In the genomic region with DNA sequence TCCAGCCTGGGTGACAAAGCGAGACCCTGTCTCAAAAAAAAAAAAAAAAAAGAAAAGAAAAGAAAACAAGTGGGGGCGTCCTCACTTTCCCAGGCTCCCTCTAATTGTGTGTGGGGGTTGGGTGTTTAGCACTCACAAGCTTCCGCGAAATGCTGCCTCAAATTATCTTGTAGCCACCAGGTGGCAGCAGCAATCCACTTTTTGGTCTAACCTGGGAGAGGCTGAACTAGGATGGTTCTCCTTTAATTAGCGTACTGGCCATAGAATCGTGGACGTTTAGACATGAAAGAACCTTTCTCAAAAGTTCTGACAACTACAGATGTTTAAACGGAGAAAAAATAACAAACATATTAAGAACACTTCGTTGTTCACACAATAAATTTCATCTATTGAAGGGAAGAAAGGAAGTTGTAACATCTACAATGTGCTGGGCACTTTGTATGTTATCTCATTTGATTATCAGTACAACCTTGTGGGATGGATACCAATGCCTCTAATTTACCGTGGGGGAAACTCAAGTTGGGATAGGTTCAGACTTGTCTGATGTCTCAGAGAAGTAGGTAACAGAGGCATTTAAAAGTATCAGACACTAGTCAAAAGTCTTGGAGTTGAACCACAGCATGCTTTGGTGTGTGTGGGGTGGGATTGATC, we compare ENCODE assay signal across 8 cellular contexts.
DNase-seq lines count a peak whose midpoint lies in the region; ATAC-seq and TF ChIP-seq lines count a peak whose summit lies in the region.

No MANE protein-coding gene starts in this region.

- no peak overlapping the region for H3K14ac ChIP-seq in H9 (ENCODE audit: insufficient read depth, low read length)

- no peak overlapping the region for H3K23ac ChIP-seq in H9 (ENCODE audit: insufficient read length, low read depth, low read length)

- peak; percentile 94 for ATAC-seq in RWPE2 (ENCODE audit: low read depth)
- peak; percentile 75 for ATAC-seq in omental fat pad (ENCODE audit: low FRiP score)
- peak; percentile 93 for ATAC-seq in thoracic aorta (ENCODE audit: insufficient number of reproducible peaks, low FRiP score, low read depth)

- DNase-seq in GM04504 (ENCODE audit: low read depth) (peak; percentile 61), H9 (peak; percentile 82), LoVo (ENCODE audit: low spot score) (peak; percentile 80), RWPE2 (ENCODE audit: low spot score) (no peak), foreskin melanocyte (peak; percentile 67), omental fat pad (ENCODE audit: low spot score) (peak; percentile 74), thoracic aorta (ENCODE audit: low spot score) (peak; percentile 50)
- peak; percentile 68 for DNase-seq in activated T-helper 2 cell treated with anti-CD3 and anti-CD28 coated beads, Interferon-gamma antibody, Interleukin-2, Interleukin-4, amounts not matched to agents 10 μg/mL and 5 μg/mL and 100 μg/mL, durations not matched to agents 14 hours and 24 hours and 36 hours (ENCODE audit: low spot score)

- H3K18ac ChIP-seq in H9 (ENCODE audit: insufficient read length, low read depth, low read length) = no peak overlapping the region

- H4K8ac ChIP-seq in H9 (replicated peaks; ENCODE audit: insufficient read length, low read depth, low read length) = no peak overlapping the region

- TF ChIP-seq CTCF in H9 (conservative IDR thresholded peaks at IDR 0.05) = peak; percentile 80
- peak; percentile 86 for TF ChIP-seq CTCF in RWPE2 (IDR thresholded peaks at IDR 0.05; ENCODE audit: poor library complexity, severe bottlenecking)
- TF ChIP-seq CTCF in omental fat pad (IDR thresholded peaks at IDR 0.05) = peak in 2 of 3 donors; percentile 54 to 58
- peak; percentile 74 for TF ChIP-seq CTCF in thoracic aorta (IDR thresholded peaks at IDR 0.05)

- no peak overlapping the region for H2AFZ ChIP-seq in H9 (ENCODE audit: low read length)

- H3K27ac ChIP-seq in H9 (ENCODE audit: insufficient read length, low read depth, low read length) (no peak overlapping the region), RWPE2 (ENCODE audit: poor library complexity, severe bottlenecking) (no peak overlapping the region), thoracic aorta (no peak overlapping the region)

- H3K4me3 ChIP-seq in RWPE2 (ENCODE audit: severe bottlenecking) (no peak overlapping the region), thoracic aorta (no peak overlapping the region)

- no peak overlapping the region for H3K27ac Mint-ChIP-seq in H9
- no peak overlapping the region for H3K27ac Mint-ChIP-seq in activated T-helper 2 cell treated with anti-CD3 and anti-CD28 coated beads, Interferon-gamma antibody, Interleukin-2, Interleukin-4, amounts not matched to agents 10 μg/mL and 5 μg/mL and 100 μg/mL, durations not matched to agents 14 hours and 24 hours and 36 hours

- H2BK5ac ChIP-seq in H9 (ENCODE audit: insufficient read length, low read length) = no peak overlapping the region

- no peaks in the 10 kb centered on the region for H3K23me2 ChIP-seq in H9 (ENCODE audit: insufficient read length, low read depth, low read length, poor library complexity, severe bottlenecking)

- H3K36me3 ChIP-seq in RWPE2 (ENCODE audit: low read depth) (no peaks in the 10 kb centered on the region), thoracic aorta (no peaks in the 10 kb centered on the region)

- no peak overlapping the region for H2BK20ac ChIP-seq in H9 (ENCODE audit: low read depth, low read length, poor library complexity, severe bottlenecking)

- no peaks in the 10 kb centered on the region for H3K36me3 Mint-ChIP-seq in H9 (ENCODE audit: insufficient read depth in 1 of 3, low read depth in 3 of 3)
- H3K36me3 Mint-ChIP-seq in activated T-helper 2 cell treated with anti-CD3 and anti-CD28 coated beads, Interferon-gamma antibody, Interleukin-2, Interleukin-4, amounts not matched to agents 10 μg/mL and 5 μg/mL and 100 μg/mL, durations not matched to agents 14 hours and 24 hours and 36 hours (ENCODE audit: low read depth) = no peaks in the 10 kb centered on the region

- H3K9me3 ChIP-seq in H9 (ENCODE audit: control insufficient read depth, low read depth, low read length) (no peaks in the 10 kb centered on the region), RWPE2 (ENCODE audit: severe bottlenecking) (no peaks in the 10 kb centered on the region), thoracic aorta (no peaks in the 10 kb centered on the region)

- no peak overlapping the region for H2BK120ac ChIP-seq in H9 (ENCODE audit: low read depth, low read length, poor library complexity, severe bottlenecking)

- H4K5ac ChIP-seq in H9 (ENCODE audit: insufficient read length, low read depth, low read length) = no peak overlapping the region

- no peaks in the 10 kb centered on the region for H3K79me1 ChIP-seq in H9 (ENCODE audit: insufficient read depth, low read depth, low read length, poor library complexity, severe bottlenecking)

- no peak overlapping the region for H3K4ac ChIP-seq in H9 (ENCODE audit: low read depth, low read length)

- no peak overlapping the region for H3K4me3 Mint-ChIP-seq in H9
- H3K4me3 Mint-ChIP-seq in activated T-helper 2 cell treated with anti-CD3 and anti-CD28 coated beads, Interferon-gamma antibody, Interleukin-2, Interleukin-4, amounts not matched to agents 10 μg/mL and 5 μg/mL and 100 μg/mL, durations not matched to agents 14 hours and 24 hours and 36 hours (ENCODE audit: low read depth) = no peak overlapping the region

- H3K4me1 ChIP-seq in H9 (ENCODE audit: insufficient read depth, low read length) (no peaks in the 10 kb centered on the region), RWPE2 (ENCODE audit: insufficient read depth, poor library complexity, severe bottlenecking) (no peaks in the 10 kb centered on the region), thoracic aorta (ENCODE audit: control insufficient read depth in 1 of 2, low read depth in 2 of 2) (no peaks in the 10 kb centered on the region)

- H3K9me3 Mint-ChIP-seq in H9 = no peaks in the 10 kb centered on the region
- no peaks in the 10 kb centered on the region for H3K9me3 Mint-ChIP-seq in activated T-helper 2 cell treated with anti-CD3 and anti-CD28 coated beads, Interferon-gamma antibody, Interleukin-2, Interleukin-4, amounts not matched to agents 10 μg/mL and 5 μg/mL and 100 μg/mL, durations not matched to agents 14 hours and 24 hours and 36 hours

- H2AK5ac ChIP-seq in H9 (ENCODE audit: insufficient read length, low read length) = no peak overlapping the region

- no peak overlapping the region for H3K4me2 ChIP-seq in H9 (ENCODE audit: insufficient read depth, insufficient read length, low read length)

- intact Hi-C loops in activated T-helper 2 cell treated with anti-CD3 and anti-CD28 coated beads, Interferon-gamma antibody, Interleukin-2, Interleukin-4, amounts not matched to agents 10 μg/mL and 5 μg/mL and 100 μg/mL, durations not matched to agents 14 hours and 24 hours and 36 hours (cut with micrococcal nuclease) = loop anchor here (1.0 kb wide), 2 partner anchors 136 to 607 kb away; no protein-coding TSS in a partner anchor

- no peak overlapping the region for H2BK12ac ChIP-seq in H9 (ENCODE audit: insufficient read length, low read depth, low read length)

- no peak overlapping the region for H3T11ph ChIP-seq in H9 (ENCODE audit: low read length)

- H3K4me1 Mint-ChIP-seq in H9 = peaks cover 5 to 7% of the 10 kb centered on the region in 2 experiments
- peaks cover 13% of the 10 kb centered on the region for H3K4me1 Mint-ChIP-seq in activated T-helper 2 cell treated with anti-CD3 and anti-CD28 coated beads, Interferon-gamma antibody, Interleukin-2, Interleukin-4, amounts not matched to agents 10 μg/mL and 5 μg/mL and 100 μg/mL, durations not matched to agents 14 hours and 24 hours and 36 hours (ENCODE audit: low read depth)

- WGBS in H9 (ENCODE audit: extremely low coverage, insufficient read length, low lambda C conversion rate) = no CpG with 5 or more reads among the region's 10 CpGs

- H3K79me2 ChIP-seq in H9 (ENCODE audit: insufficient read depth, low read length) = no peaks in the 10 kb centered on the region

- H3K9ac ChIP-seq in H9 (ENCODE audit: extremely low read depth, insufficient read length, low read length) = no peak overlapping the region

- H3K27me3 ChIP-seq in H9 (ENCODE audit: insufficient read depth, low read length) = no peaks in the 10 kb centered on the region
- no peaks in the 10 kb centered on the region for H3K27me3 ChIP-seq in RWPE2 (ENCODE audit: insufficient read depth, poor library complexity, severe bottlenecking)
- no peaks in the 10 kb centered on the region for H3K27me3 ChIP-seq in thoracic aorta (replicated peaks; ENCODE audit: insufficient read depth)

- H4K91ac ChIP-seq in H9 (ENCODE audit: insufficient read length, low read depth, low read length) = no peak overlapping the region

- peaks cover 7% of the 10 kb centered on the region for H3K27me3 Mint-ChIP-seq in H9 (ENCODE audit: low read depth)
- peaks cover 14% of the 10 kb centered on the region for H3K27me3 Mint-ChIP-seq in activated T-helper 2 cell treated with anti-CD3 and anti-CD28 coated beads, Interferon-gamma antibody, Interleukin-2, Interleukin-4, amounts not matched to agents 10 μg/mL and 5 μg/mL and 100 μg/mL, durations not matched to agents 14 hours and 24 hours and 36 hours (ENCODE audit: low read depth)

- no peak overlapping the region; the same call in 1 of the 2 replicates for H2BK15ac ChIP-seq in H9 (ENCODE audit: low read depth, low read length)

- H3K56ac ChIP-seq in H9 (ENCODE audit: insufficient read length, low read depth, low read length) = no peak overlapping the region

- no peaks in the 10 kb centered on the region for H4K20me1 ChIP-seq in H9 (ENCODE audit: control insufficient read depth, insufficient read depth, insufficient read length)
